Comparison of ENCODE assay signal across 8 cellular contexts in genomic region chr5:65623482-65623881, GRCh38. TPM values are rescaled to one million over a fixed set of nuclear protein-coding genes. Genes with fewer than 3 reads are reported as not detected.
DNase-seq lines count a peak whose midpoint lies in the region; ATAC-seq, FAIRE-seq and TF ChIP-seq lines count a peak whose summit lies in the region.

No MANE protein-coding gene starts in this region.

- H2AFZ ChIP-seq in astrocyte (ENCODE audit: low read depth, low read length) = peak overlapping the region; percentile 68

- peaks cover 5% of the 10 kb centered on the region for H3K4me1 Mint-ChIP-seq in astrocyte (ENCODE audit: low read depth, unreplicated experiment)

- H3K4me3 Mint-ChIP-seq in astrocyte (ENCODE audit: unreplicated experiment) = peak overlapping the region; percentile 97

- peak overlapping the region; percentile 93 for H3K9ac ChIP-seq in astrocyte (ENCODE audit: low read length)

- H3K27me3 ChIP-seq in heart right ventricle (no peaks in the 10 kb centered on the region), astrocyte (ENCODE audit: insufficient read depth, low read length) (no peaks in the 10 kb centered on the region), lung (ENCODE audit: control insufficient read depth, insufficient read depth) (no peaks in the 10 kb centered on the region), aorta (ENCODE audit: control insufficient read depth in 1 of 2, insufficient read depth in 2 of 2, low read length in 1 of 2) (no peaks in the 10 kb centered on the region)

- DNase-seq in heart right ventricle = no peak
- no peak for DNase-seq in Right ventricle myocardium superior
- DNase-seq in astrocyte (ENCODE audit: low read depth) = no peak
- no peak for DNase-seq in lung (ENCODE audit: low spot score)
- DNase-seq in aorta = no peak
- no peak for DNase-seq in NCI-H1105 (lab: John Stamatoyannopoulos, UW)
- DNase-seq in NCI-H510A treated with DMSO at 0.1 percent for 48 hours (lab: John Stamatoyannopoulos, UW) = no peak
- no peak for DNase-seq in activated CD4-positive, CD25-positive, alpha-beta regulatory T cell treated with anti-CD3 and anti-CD28 coated beads, Interleukin-2, amount 50 U/mL, for 72 hours

- FAIRE-seq in astrocyte (lab: Jason Lieb, UNC) = no peak

- H3K36me3 ChIP-seq in heart right ventricle (peaks cover 0 to 4% (median 0%) of the 10 kb centered on the region in 9 donors), astrocyte (ENCODE audit: insufficient read depth, low read length) (no peaks in the 10 kb centered on the region), lung (ENCODE audit: control insufficient read depth in 2 of 2, insufficient read depth in 2 of 2, low read length in 2 of 2) (no peaks in the 10 kb centered on the region), aorta (ENCODE audit: control insufficient read depth in 1 of 2, insufficient read depth in 2 of 2, low read length in 1 of 2) (no peaks in the 10 kb centered on the region)

- H4K20me1 ChIP-seq in astrocyte (ENCODE audit: insufficient read depth, low read length) = peaks cover 20% of the 10 kb centered on the region

- intact Hi-C loops in heart right ventricle (cut with DNase I) (loop anchor here in 2 of 10 donors (5.0 to 10.0 kb wide), 2 partner anchors 61 to 301 kb away; partner anchors contain the start of genes CENPK (in 1 of the 2), ERBIN (in 1 of the 2) and PPWD1 (in 1 of the 2)), Right ventricle myocardium superior (cut with DNase I) (no loop called here), aorta (cut with DNase I) (loop anchor here in 1 of 2 donors (10.0 kb wide), 1 partner anchor 521 kb away; the partner anchor contains the start of gene SREK1)

- TF ChIP-seq CTCF in heart right ventricle (IDR thresholded peaks at IDR 0.05) = no peak
- no peak for TF ChIP-seq CTCF in astrocyte (IDR thresholded peaks at IDR 0.05; ENCODE audit: insufficient read depth, low read depth, low read length)
- no peak for TF ChIP-seq CTCF in lung (IDR thresholded peaks at IDR 0.05; ENCODE audit: control extremely low read depth, extremely low read depth)

- H3K4me3 ChIP-seq in heart right ventricle = peak overlapping the region; percentile 71 to 100 (median 87)
- H3K4me3 ChIP-seq in astrocyte (ENCODE audit: insufficient read depth, low read depth, low read length) = peak overlapping the region; percentile 96
- H3K4me3 ChIP-seq in lung = peak overlapping the region; percentile 85
- peak overlapping the region; percentile 90 to 93 for H3K4me3 ChIP-seq in aorta (ENCODE audit: low read length in 2 of 2)

- peak overlapping the region; percentile 89 for H3K4me2 ChIP-seq in astrocyte (ENCODE audit: low read length)

- ATAC-seq in heart right ventricle (peak in 1 of 8 donors; percentile 3), Right ventricle myocardium superior (ENCODE audit: poor library complexity) (no peak), lung (ENCODE audit: insufficient read depth, low FRiP score) (no peak), aorta (ENCODE audit: low FRiP score) (no peak)

- H3K36me3 Mint-ChIP-seq in astrocyte (ENCODE audit: low read depth, unreplicated experiment) = peaks cover 5% of the 10 kb centered on the region

- no peaks in the 10 kb centered on the region for H3K27me3 Mint-ChIP-seq in astrocyte (ENCODE audit: low read depth, unreplicated experiment)

- H3K9me3 ChIP-seq in heart right ventricle (no peaks in the 10 kb centered on the region), astrocyte (ENCODE audit: insufficient read depth, low read depth, low read length) (no peaks in the 10 kb centered on the region), lung (ENCODE audit: control insufficient read depth in 2 of 2, insufficient read depth in 1 of 2, low read length in 1 of 2) (no peaks in the 10 kb centered on the region), aorta (ENCODE audit: control insufficient read depth, low read length) (no peaks in the 10 kb centered on the region)

- H3K4me1 ChIP-seq in heart right ventricle (peaks cover 4 to 46% (median 43%) of the 10 kb centered on the region in 9 donors), astrocyte (ENCODE audit: insufficient read depth, low read length) (peaks cover 6% of the 10 kb centered on the region), lung (ENCODE audit: control insufficient read depth in 2 of 2, insufficient read depth in 2 of 2, low read length in 2 of 2) (peaks cover 2 to 20% of the 10 kb centered on the region in 2 donors), aorta (ENCODE audit: control insufficient read depth in 1 of 2, insufficient read depth in 2 of 2, low read length in 2 of 2) (no peaks in the 10 kb centered on the region)

- H3K9me3 Mint-ChIP-seq in astrocyte (ENCODE audit: unreplicated experiment) = no peaks in the 10 kb centered on the region

- H3K27ac ChIP-seq in heart right ventricle (peak overlapping the region in 9 of 10 donors; percentile 72 to 94 (median 90)), astrocyte (ENCODE audit: low read depth, low read length) (peak overlapping the region; percentile 89), lung (ENCODE audit: low read depth in 1 of 2, low read length in 1 of 2) (peak overlapping the region; percentile 84 to 94), aorta (ENCODE audit: low read depth in 1 of 2, low read length in 2 of 2) (no peak overlapping the region)

- peaks cover 89% of the 10 kb centered on the region for H3K79me2 ChIP-seq in astrocyte (ENCODE audit: insufficient read depth, low read length)

- no peak overlapping the region for H3K27ac Mint-ChIP-seq in astrocyte (ENCODE audit: unreplicated experiment)

- 6 to 7% methylated on average over 9 of the region's 9 CpGs for WGBS in heart right ventricle, 2 donors
- 5 to 9% methylated on average over 9 of the region's 9 CpGs for WGBS in lung, 2 donors
- 1 to 4% methylated on average over 9 of the region's 9 CpGs for WGBS in aorta, 2 donors

RNA-seq across cellular contexts. Expression of gene TRIM23, which starts 0.7 kb away (rescaled TPM):
- total RNA-seq in heart right ventricle (10 to 100 TPM; 15.2 to 22.6 (median 18.3) TPM), Right ventricle myocardium superior (17.9 TPM), astrocyte (14.6 and 16.8 TPM in 2 replicates), lung (10 to 100 TPM; 11.6 to 28.5 TPM), aorta (10 to 100 TPM; 17.9 to 21.9 TPM)
- polyA plus RNA-seq in heart right ventricle (1 to 10 TPM; 3.8 to 4.7 TPM), lung (1 to 10 TPM; 4.1 to 4.5 TPM), aorta (1 to 10 TPM; 7.0 to 7.6 TPM)

RNA-seq across cellular contexts. Expression of gene SHLD3, which starts 1.3 kb away (rescaled TPM):
- total RNA-seq in heart right ventricle = 1 to 10 TPM; 1.1 to 2.2 (median 1.8) TPM
- 1 to 10 TPM; 1.8 to 5.0 TPM for polyA plus RNA-seq in heart right ventricle
- 1.2 TPM for total RNA-seq in Right ventricle myocardium superior
- 2.4 and 2.7 TPM in 2 replicates for total RNA-seq in astrocyte
- 1 to 10 TPM; 2.8 to 4.6 TPM for total RNA-seq in lung
- 1 to 10 TPM; 2.2 to 3.5 TPM for polyA plus RNA-seq in lung
- 1 to 10 TPM; 2.7 TPM for total RNA-seq in aorta
- 1 to 10 TPM; 2.1 to 2.6 TPM for polyA plus RNA-seq in aorta

RNA-seq across cellular contexts. Expression of gene TRAPPC13, which starts 1.3 kb away (rescaled TPM):
- total RNA-seq in heart right ventricle (10 to 100 TPM; 17.7 to 26.3 (median 20.6) TPM), Right ventricle myocardium superior (18.3 TPM), astrocyte (14.7 and 16.3 TPM in 2 replicates), lung (10 to 100 TPM; 19.0 to 42.0 TPM), aorta (10 to 100 TPM; 19.1 TPM)
- polyA plus RNA-seq in heart right ventricle (10 to 100 TPM in 1 of 2 donors, 1 to 10 TPM in 1; 9.0 to 16.3 TPM), lung (10 to 100 TPM; 13.3 to 14.9 TPM), aorta (10 to 100 TPM; 11.6 to 16.1 TPM)

Comparison
In these comparisons a context has a peak if more than half of its experiments do, and no peak if none do; other contexts are left out.
1. H3K27ac ChIP-seq: peak in heart right ventricle (9 of 10), astrocyte (single experiment) and lung (2 of 2); none in aorta (0 of 2).
2. Peak in every context shown above with its lines, with median percentiles within 50 percentile points of each other: H3K4me3 ChIP-seq.